ENCODE assay signal across 1 cellular context in genomic region chr22:43257549-43257948, GRCh38.
TF ChIP-seq lines count a peak whose summit lies in the region.

No MANE protein-coding gene starts in this region.

TF ChIP-seq in GM23338, 12 proteins besides CTCF, POLR2A, EP300 and RAD21:
- TF ChIP-seq ZNF462 (CRISPR knock-in tag; IDR thresholded peaks at IDR 0.05) (no peak), POLR2AphosphoS5 (IDR thresholded peaks at IDR 0.05; ENCODE audit: low read depth) (no peak), EZH2 (IDR thresholded peaks at IDR 0.05; ENCODE audit: low read depth, unreplicated experiment) (no peak), EZH2phosphoT487 (IDR thresholded peaks at IDR 0.05; ENCODE audit: unreplicated experiment) (no peak), NANOG (IDR thresholded peaks at IDR 0.05; ENCODE audit: borderline replicate concordance) (no peak), ZNF331 (CRISPR knock-in tag; IDR thresholded peaks at IDR 0.05; ENCODE audit: low read depth) (no peak), CREB1 (CRISPR knock-in tag; IDR thresholded peaks at IDR 0.05; ENCODE audit: low read depth) (no peak), STAT1 (IDR thresholded peaks at IDR 0.05; ENCODE audit: unreplicated experiment) (no peak), JUNB (IDR thresholded peaks at IDR 0.05; ENCODE audit: unreplicated experiment) (no peak), ZNF114 (CRISPR knock-in tag; IDR thresholded peaks at IDR 0.05) (no peak), REST (IDR thresholded peaks at IDR 0.05; ENCODE audit: unreplicated experiment) (no peak), ETS1 (IDR thresholded peaks at IDR 0.05) (no peak)
